In the genomic region with DNA sequence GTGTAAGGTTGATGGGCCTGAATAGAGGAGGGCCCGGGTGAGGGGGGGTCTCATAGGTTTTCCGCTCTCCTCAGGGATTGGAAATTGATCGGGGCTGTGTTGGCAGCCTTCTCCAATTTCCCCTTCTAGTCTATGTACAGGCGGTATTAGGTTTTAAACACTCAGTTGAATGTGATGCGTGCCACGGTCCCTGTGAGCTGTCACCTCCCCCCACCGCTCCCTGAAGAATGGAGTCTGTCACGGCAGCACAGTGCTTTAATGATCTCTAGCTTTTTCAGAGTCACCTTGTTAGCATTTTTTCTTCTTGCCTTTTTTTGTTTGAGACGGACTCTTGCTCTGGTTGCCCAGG, we compare ENCODE assay signal across 8 cellular contexts. TPM values are rescaled to one million over a fixed set of nuclear protein-coding genes. Genes with fewer than 3 reads are reported as not detected.
DNase-seq lines count a peak whose midpoint lies in the region; ATAC-seq and TF ChIP-seq lines count a peak whose summit lies in the region.

No MANE protein-coding gene starts in this region.

- no peak overlapping the region for H2AFZ ChIP-seq in neural cell (ENCODE audit: low read depth, low read length)

- no peak for TF ChIP-seq CTCF in endothelial cell (IDR thresholded peaks at IDR 0.05; ENCODE audit: unreplicated experiment)
- no peak for TF ChIP-seq CTCF in neural cell (IDR thresholded peaks at IDR 0.05; ENCODE audit: poor library complexity, severe bottlenecking)

- H3K36me3 Mint-ChIP-seq in activated T-cell treated with anti-CD3 and anti-CD28 coated beads, Interleukin-2, amount 50 U/mL, for 24 hours (ENCODE audit: low read depth), result peaks cover 89% of the 10 kb centered on the region
- H3K36me3 Mint-ChIP-seq in T-helper 1 cell treated with Interleukin-12 subunit alpha and Interleukin-12 subunit beta and Interleukin-4 antibody, amounts not matched to agents 30 μg/mL and 1 μg/mL, for 36 hours (ENCODE audit: low read depth), result peaks cover 43% of the 10 kb centered on the region
- peaks cover 45% of the 10 kb centered on the region for H3K36me3 Mint-ChIP-seq in endothelial cell (ENCODE audit: low read depth, unreplicated experiment)

- TF ChIP-seq EP300 in neural cell (conservative IDR thresholded peaks at IDR 0.05; ENCODE audit: poor library complexity, severe bottlenecking), result no peak

- H3K79me2 ChIP-seq in neural cell (replicated peaks; ENCODE audit: insufficient read depth, low read length), result peaks cover 41% of the 10 kb centered on the region

- no peaks in the 10 kb centered on the region for H3K27me3 ChIP-seq in neural cell (ENCODE audit: insufficient read depth, low read depth, low read length)

- no peaks in the 10 kb centered on the region for H4K20me1 ChIP-seq in neural cell (ENCODE audit: insufficient read depth)

- H3K4me2 ChIP-seq in neural cell (ENCODE audit: low read length), result peak overlapping the region; percentile 46

- H3K27ac ChIP-seq in neural cell (ENCODE audit: low read length), result peak overlapping the region; percentile 79

- peak overlapping the region; percentile 92 for H3K27ac Mint-ChIP-seq in activated T-cell treated with anti-CD3 and anti-CD28 coated beads, Interleukin-2, amount 50 U/mL, for 24 hours
- peak overlapping the region; percentile 88 for H3K27ac Mint-ChIP-seq in T-helper 1 cell treated with Interleukin-12 subunit alpha and Interleukin-12 subunit beta and Interleukin-4 antibody, amounts not matched to agents 30 μg/mL and 1 μg/mL, for 36 hours
- peak overlapping the region; percentile 93 for H3K27ac Mint-ChIP-seq in endothelial cell (ENCODE audit: unreplicated experiment)

- no peaks in the 10 kb centered on the region for H3K9me3 Mint-ChIP-seq in activated T-cell treated with anti-CD3 and anti-CD28 coated beads, Interleukin-2, amount 50 U/mL, for 24 hours
- no peaks in the 10 kb centered on the region for H3K9me3 Mint-ChIP-seq in T-helper 1 cell treated with Interleukin-12 subunit alpha and Interleukin-12 subunit beta and Interleukin-4 antibody, amounts not matched to agents 30 μg/mL and 1 μg/mL, for 36 hours
- H3K9me3 Mint-ChIP-seq in endothelial cell (ENCODE audit: unreplicated experiment), result no peaks in the 10 kb centered on the region

- H3K9ac ChIP-seq in neural cell (ENCODE audit: low read length), result peak overlapping the region; percentile 97

- H3K36me3 ChIP-seq in neural cell (ENCODE audit: insufficient read depth, low read length), result peaks cover 8% of the 10 kb centered on the region

- H3F3A ChIP-seq in neural cell (ENCODE audit: insufficient read depth, low read length, poor library complexity, severe bottlenecking), result no peaks in the 10 kb centered on the region

- H3K9me3 ChIP-seq in neural cell (ENCODE audit: low read length), result no peaks in the 10 kb centered on the region

- ATAC-seq in left lobe of liver, result no peak
- ATAC-seq in GM21576 (IDR thresholded peaks at IDR 0.05; ENCODE audit: unreplicated experiment), result no peak
- no peak for ATAC-seq in HG03175 (IDR thresholded peaks at IDR 0.05; ENCODE audit: unreplicated experiment)

- H3K9me2 ChIP-seq in neural cell (ENCODE audit: insufficient read depth, low read length), result no peaks in the 10 kb centered on the region

- H3K4me3 ChIP-seq in neural cell (ENCODE audit: low read length), result peak overlapping the region; percentile 99

- H3K4me3 Mint-ChIP-seq in activated T-cell treated with anti-CD3 and anti-CD28 coated beads, Interleukin-2, amount 50 U/mL, for 24 hours, result peak overlapping the region; percentile 89
- H3K4me3 Mint-ChIP-seq in T-helper 1 cell treated with Interleukin-12 subunit alpha and Interleukin-12 subunit beta and Interleukin-4 antibody, amounts not matched to agents 30 μg/mL and 1 μg/mL, for 36 hours, result peak overlapping the region; percentile 88
- H3K4me3 Mint-ChIP-seq in endothelial cell (ENCODE audit: unreplicated experiment), result peak overlapping the region; percentile 98

- H3K4me1 Mint-ChIP-seq in activated T-cell treated with anti-CD3 and anti-CD28 coated beads, Interleukin-2, amount 50 U/mL, for 24 hours (ENCODE audit: low read depth), result peaks cover 63% of the 10 kb centered on the region
- peaks cover 37% of the 10 kb centered on the region for H3K4me1 Mint-ChIP-seq in T-helper 1 cell treated with Interleukin-12 subunit alpha and Interleukin-12 subunit beta and Interleukin-4 antibody, amounts not matched to agents 30 μg/mL and 1 μg/mL, for 36 hours (ENCODE audit: low read depth)
- H3K4me1 Mint-ChIP-seq in endothelial cell (ENCODE audit: unreplicated experiment), result peaks cover 26% of the 10 kb centered on the region

- no peak for DNase-seq in activated T-cell treated with anti-CD3 and anti-CD28 coated beads, Interleukin-2, amount 50 U/mL, for 24 hours
- no peak for DNase-seq in activated T-cell treated with anti-CD3 and anti-CD28 coated beads, Interleukin-2, amount 50 U/mL, for 48 hours
- DNase-seq in endothelial cell (ENCODE audit: low spot score) (no peak), left lobe of liver (ENCODE audit: low spot score) (no peak)

- TF ChIP-seq RAD21 in neural cell (conservative IDR thresholded peaks at IDR 0.05), result no peak

- H3K27me3 Mint-ChIP-seq in activated T-cell treated with anti-CD3 and anti-CD28 coated beads, Interleukin-2, amount 50 U/mL, for 24 hours, result no peaks in the 10 kb centered on the region
- H3K27me3 Mint-ChIP-seq in T-helper 1 cell treated with Interleukin-12 subunit alpha and Interleukin-12 subunit beta and Interleukin-4 antibody, amounts not matched to agents 30 μg/mL and 1 μg/mL, for 36 hours (ENCODE audit: low read depth), result no peaks in the 10 kb centered on the region
- H3K27me3 Mint-ChIP-seq in endothelial cell (ENCODE audit: unreplicated experiment), result peaks cover 7% of the 10 kb centered on the region

TF ChIP-seq in neural cell, 6 proteins besides CTCF, POLR2A, EP300 and RAD21:
- TF ChIP-seq MXI1 (conservative IDR thresholded peaks at IDR 0.05; ENCODE audit: poor library complexity, severe bottlenecking), result no peak
- TF ChIP-seq, protein P1, sequence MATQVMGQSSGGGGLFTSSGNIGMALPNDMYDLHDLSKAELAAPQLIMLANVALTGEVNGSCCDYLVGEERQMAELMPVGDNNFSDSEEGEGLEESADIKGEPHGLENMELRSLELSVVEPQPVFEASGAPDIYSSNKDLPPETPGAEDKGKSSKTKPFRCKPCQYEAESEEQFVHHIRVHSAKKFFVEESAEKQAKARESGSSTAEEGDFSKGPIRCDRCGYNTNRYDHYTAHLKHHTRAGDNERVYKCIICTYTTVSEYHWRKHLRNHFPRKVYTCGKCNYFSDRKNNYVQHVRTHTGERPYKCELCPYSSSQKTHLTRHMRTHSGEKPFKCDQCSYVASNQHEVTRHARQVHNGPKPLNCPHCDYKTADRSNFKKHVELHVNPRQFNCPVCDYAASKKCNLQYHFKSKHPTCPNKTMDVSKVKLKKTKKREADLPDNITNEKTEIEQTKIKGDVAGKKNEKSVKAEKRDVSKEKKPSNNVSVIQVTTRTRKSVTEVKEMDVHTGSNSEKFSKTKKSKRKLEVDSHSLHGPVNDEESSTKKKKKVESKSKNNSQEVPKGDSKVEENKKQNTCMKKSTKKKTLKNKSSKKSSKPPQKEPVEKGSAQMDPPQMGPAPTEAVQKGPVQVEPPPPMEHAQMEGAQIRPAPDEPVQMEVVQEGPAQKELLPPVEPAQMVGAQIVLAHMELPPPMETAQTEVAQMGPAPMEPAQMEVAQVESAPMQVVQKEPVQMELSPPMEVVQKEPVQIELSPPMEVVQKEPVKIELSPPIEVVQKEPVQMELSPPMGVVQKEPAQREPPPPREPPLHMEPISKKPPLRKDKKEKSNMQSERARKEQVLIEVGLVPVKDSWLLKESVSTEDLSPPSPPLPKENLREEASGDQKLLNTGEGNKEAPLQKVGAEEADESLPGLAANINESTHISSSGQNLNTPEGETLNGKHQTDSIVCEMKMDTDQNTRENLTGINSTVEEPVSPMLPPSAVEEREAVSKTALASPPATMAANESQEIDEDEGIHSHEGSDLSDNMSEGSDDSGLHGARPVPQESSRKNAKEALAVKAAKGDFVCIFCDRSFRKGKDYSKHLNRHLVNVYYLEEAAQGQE (IDR thresholded peaks at IDR 0.05; ENCODE audit: borderline replicate concordance), result no peak
- TF ChIP-seq EZH2 (IDR thresholded peaks at IDR 0.05; ENCODE audit: borderline replicate concordance, insufficient read depth, low read length, poor library complexity, severe bottlenecking), result no peak
- TF ChIP-seq POLR2AphosphoS5 (IDR thresholded peaks at IDR 0.05), result no peak
- TF ChIP-seq TAF1 (IDR thresholded peaks at IDR 0.05; ENCODE audit: low read depth), result no peak
- TF ChIP-seq SMC3 (conservative IDR thresholded peaks at IDR 0.05; ENCODE audit: poor library complexity), result no peak

RNA-seq across cellular contexts. Expression of a gene that starts 0.8 kb away (rescaled TPM):
- total RNA-seq in endothelial cell (ENCODE audit: unreplicated experiment) (552 TPM), left lobe of liver (302 TPM)
- 660 and 709 TPM in 2 replicates for polyA plus RNA-seq in neural cell
- polyA minus RNA-seq in neural cell, result 157 and 180 TPM in 2 replicates

RNA-seq across cellular contexts. Expression of a gene that starts 1.0 kb away (rescaled TPM):
- total RNA-seq in endothelial cell (ENCODE audit: unreplicated experiment) (42.7 TPM), left lobe of liver (13.3 TPM)
- polyA plus RNA-seq in neural cell, result 38.9 and 44.4 TPM in 2 replicates
- polyA minus RNA-seq in neural cell, result 32.8 and 35.3 TPM in 2 replicates

RNA-seq across cellular contexts. Expression of a gene that starts 49.4 kb away (rescaled TPM):
- total RNA-seq in endothelial cell (ENCODE audit: unreplicated experiment) (0.64 TPM), left lobe of liver (0.30 TPM)
- polyA plus RNA-seq in neural cell, result not detected in 2 replicates
- not detected in 2 replicates for polyA minus RNA-seq in neural cell
